In the genomic region with DNA sequence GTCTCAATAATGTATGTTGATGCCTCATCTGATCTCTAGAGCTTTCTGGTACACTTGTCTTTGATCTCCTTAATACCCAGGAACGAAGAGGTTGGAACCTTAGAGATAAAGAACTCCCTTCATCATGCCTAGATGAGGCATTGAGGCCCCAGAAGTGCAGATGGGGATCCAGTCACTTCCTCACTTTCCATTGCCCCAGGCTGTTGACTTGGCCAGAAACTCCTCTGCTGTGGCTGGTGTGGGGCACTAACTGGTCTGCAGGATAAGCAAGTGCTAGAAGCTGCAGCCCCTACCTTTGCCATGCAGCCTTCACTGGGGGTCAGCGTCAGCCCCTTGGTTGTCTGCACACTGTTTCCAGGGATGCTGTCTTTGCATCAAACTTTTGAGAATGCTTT, we compare ENCODE assay signal across 26 cellular contexts. TPM values are rescaled to one million over a fixed set of nuclear protein-coding genes. Genes with fewer than 3 reads are reported as not detected.
A peak's percentile ranks its signal among the peaks of the same experiment; 100 is the strongest.
DNase-seq lines count a peak whose midpoint lies in the region; ATAC-seq and TF ChIP-seq lines count a peak whose summit lies in the region.
"Had no signal": no experiment of that assay in that cellular context is flagged by ENCODE, and none has a peak within 500 bp of the region (broad histone marks: within the 10 kb centered on the region; RNA-seq: fewer than 3 reads in every experiment).

No MANE protein-coding gene starts in this region.

- CTCF ChIA-PET in PC-3 (lab: Charles Lee), result no interaction called here

- H3K9ac ChIP-seq in PC-3 (ENCODE audit: low read length), result no peak overlapping the region

- TF ChIP-seq CTCF in left ventricle myocardium inferior (IDR thresholded peaks at IDR 0.05; ENCODE audit: borderline replicate concordance) (no peak), PC-3 (conservative IDR thresholded peaks at IDR 0.05; ENCODE audit: low read depth, low read length) (no peak), nephron progenitor cell (IDR thresholded peaks at IDR 0.05) (no peak), hepatocyte (IDR thresholded peaks at IDR 0.05; ENCODE audit: poor library complexity) (no peak)

- H3K9me3 Mint-ChIP-seq in nephron progenitor cell, result peaks cover 16% of the 10 kb centered on the region

- H3K27ac Mint-ChIP-seq in nephron progenitor cell, result peak overlapping the region; percentile 44

- no peaks in the 10 kb centered on the region for H3K36me3 ChIP-seq in left ventricle myocardium inferior
- no peaks in the 10 kb centered on the region for H3K36me3 ChIP-seq in PC-3 (ENCODE audit: low read depth, low read length)
- H3K36me3 ChIP-seq in MG63, result no peaks in the 10 kb centered on the region
- no peaks in the 10 kb centered on the region for H3K36me3 ChIP-seq in hepatocyte (replicated peaks; ENCODE audit: insufficient read depth, low read depth)
- H3K36me3 ChIP-seq: Peyer's patch, SJSA1 had no signal

- H3K4me3 Mint-ChIP-seq in nephron progenitor cell, result no peak overlapping the region

- H3K4me2 ChIP-seq in PC-3 (ENCODE audit: low read length), result no peak overlapping the region
- no peak overlapping the region for H3K4me2 ChIP-seq in hepatocyte

- no peaks in the 10 kb centered on the region for H3K9me2 ChIP-seq in PC-3 (replicated peaks; ENCODE audit: low read length)
- H3K9me2 ChIP-seq in hepatocyte (replicated peaks; ENCODE audit: insufficient read depth), result no peaks in the 10 kb centered on the region

- H3K9me3 ChIP-seq in left ventricle myocardium inferior (replicated peaks) (peaks cover 8% of the 10 kb centered on the region), PC-3 (ENCODE audit: low read length) (no peaks in the 10 kb centered on the region), MG63 (peaks cover 4% of the 10 kb centered on the region; the same call in 1 of the 2 replicates), hepatocyte (ENCODE audit: low read depth) (no peaks in the 10 kb centered on the region)
- H3K9me3 ChIP-seq: Peyer's patch, SJSA1 had no signal

- no peak overlapping the region for H2AFZ ChIP-seq in PC-3 (ENCODE audit: low read length)
- no peak overlapping the region for H2AFZ ChIP-seq in hepatocyte

- H3K4me3 ChIP-seq in left ventricle myocardium inferior, result no peak overlapping the region
- H3K4me3 ChIP-seq in PC-3 (ENCODE audit: low read length), result no peak overlapping the region
- no peak overlapping the region for H3K4me3 ChIP-seq in MG63
- H3K4me3 ChIP-seq in hepatocyte, result no peak overlapping the region
- H3K4me3 ChIP-seq: GM12878, Peyer's patch, SJSA1 had no signal

- DNase-seq in cardiac septum (ENCODE audit: low spot score), result peak; percentile 41
- no peak for DNase-seq in left ventricle myocardium inferior
- DNase-seq in PC-3, result peak; percentile 34
- DNase-seq in nephron progenitor cell, result no peak
- DNase-seq in MG63, result no peak
- no peak for DNase-seq in caudate nucleus (lab: John Stamatoyannopoulos, UW)
- DNase-seq in hepatocyte (ENCODE audit: low spot score), result no peak
- DNase-seq: AML-193, DMS53, H7, KBM-7, MV-4-11, NCI-H1105 treated with DMSO at 0.1 percent for 48 hours, NCI-H2029 treated with DMSO at 0.1 percent for 48 hours, NCI-H2171, NCI-H345, NCI-H524, NCI-H82 had no signal

- H3K4me1 ChIP-seq in left ventricle myocardium inferior, result peaks cover 17% of the 10 kb centered on the region
- H3K4me1 ChIP-seq in PC-3 (ENCODE audit: insufficient read depth, low read length), result no peaks in the 10 kb centered on the region
- peaks cover 16% of the 10 kb centered on the region for H3K4me1 ChIP-seq in hepatocyte (ENCODE audit: insufficient read depth)
- H3K4me1 ChIP-seq: Peyer's patch had no signal

- intact Hi-C loops in cardiac septum (cut with DNase I) (no loop called here), left ventricle myocardium inferior (cut with micrococcal nuclease) (no loop called here), PC-3 (cut with micrococcal nuclease) (no loop called here)

- H3F3A ChIP-seq in PC-3 (ENCODE audit: low read length, unreplicated experiment), result no peaks in the 10 kb centered on the region

- H3K27me3 ChIP-seq in left ventricle myocardium inferior (ENCODE audit: low read depth), result no peaks in the 10 kb centered on the region
- H3K27me3 ChIP-seq in PC-3 (ENCODE audit: low read length), result peaks cover 41% of the 10 kb centered on the region
- no peaks in the 10 kb centered on the region for H3K27me3 ChIP-seq in MG63
- H3K27me3 ChIP-seq in hepatocyte, result no peaks in the 10 kb centered on the region
- H3K27me3 ChIP-seq: Peyer's patch had no signal

- peaks cover 42% of the 10 kb centered on the region for H3K4me1 Mint-ChIP-seq in nephron progenitor cell

- no peaks in the 10 kb centered on the region for H3K36me3 Mint-ChIP-seq in nephron progenitor cell (ENCODE audit: low read depth)

- 55% methylated on average over 2 of the region's 2 CpGs for WGBS in hepatocyte (ENCODE audit: low lambda C conversion rate, missing lambda C conversion rate)

- ATAC-seq in PC-3 (no peak), GM21381 (IDR thresholded peaks at IDR 0.05; ENCODE audit: unreplicated experiment) (no peak)

- no TSS peak for BruUV-seq in PC-3 (replicated peaks; lab: Mats Ljungman, UMichigan)

- no peaks in the 10 kb centered on the region for H3K79me2 ChIP-seq in PC-3 (ENCODE audit: low read length)
- no peaks in the 10 kb centered on the region for H3K79me2 ChIP-seq in hepatocyte

- POLR2A ChIA-PET in PC-3 (lab: Charles Lee; ENCODE audit: unreplicated experiment), result no interaction called here

- H3K27ac ChIP-seq in left ventricle myocardium inferior (replicated peaks) (no peak overlapping the region), PC-3 (ENCODE audit: low read length) (no peak overlapping the region), caudate nucleus (ENCODE audit: low read depth, low read length) (no peak overlapping the region), hepatocyte (no peak overlapping the region)
- H3K27ac ChIP-seq: C4-2B, Peyer's patch, SJSA1 had no signal

- peaks cover 18% of the 10 kb centered on the region for H3K27me3 Mint-ChIP-seq in nephron progenitor cell (ENCODE audit: low read depth, poor library complexity)

- H4K20me1 ChIP-seq in PC-3 (ENCODE audit: low read length) (no peaks in the 10 kb centered on the region), hepatocyte (ENCODE audit: insufficient read depth, poor library complexity, severe bottlenecking) (no peaks in the 10 kb centered on the region)

RNA-seq across cellular contexts. Expression of gene STUM, which starts 49.9 kb away (rescaled TPM):
- total RNA-seq in cardiac septum, result 0.78 TPM
- 0.85 TPM for total RNA-seq in left ventricle myocardium inferior
- total RNA-seq in PC-3 (2014; rRNA removed), result 0.40 and 0.58 TPM in 2 replicates
- total RNA-seq in MG63 (2014; rRNA removed; shearing (Covaris generic); ENCODE audit: low replicate concordance), result not detected in 2 replicates
- 0.07 and 0.16 TPM in 2 replicates for total RNA-seq in hepatocyte
- polyA plus RNA-seq in hepatocyte, result 0.06 TPM in 1 of 2 replicates, not detected in the other
- total RNA-seq: A172, HT1080 had no signal
- polyA plus RNA-seq: AG04450 had no signal

Comparison
In these comparisons a context has a peak if more than half of its experiments do, and no peak if none do; other contexts are left out.
1. DNase-seq: peak in cardiac septum (single experiment) and PC-3 (single experiment); none in left ventricle myocardium inferior (single experiment), nephron progenitor cell (single experiment), MG63 (single experiment), caudate nucleus (0 of 61) and hepatocyte (single experiment).